ENCODE assay signal across 9 cellular contexts in the genomic region with DNA sequence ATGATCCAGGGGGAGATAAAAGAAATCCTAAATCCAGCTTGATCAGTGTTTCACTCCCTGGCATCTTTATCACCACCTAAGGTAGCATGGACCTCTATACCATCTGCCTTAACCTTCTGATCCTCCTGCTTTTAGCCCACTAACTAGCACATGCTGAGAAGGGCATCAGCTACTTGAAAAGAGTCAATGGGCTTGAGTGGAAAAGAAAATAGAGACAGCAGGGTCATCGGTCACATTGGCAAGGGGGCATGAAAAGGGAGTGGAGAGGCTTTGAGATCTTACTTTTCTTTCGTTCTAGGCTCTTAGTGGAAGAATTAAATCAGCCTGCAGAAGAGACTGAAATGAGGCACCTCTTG. TPM values are rescaled to one million over a fixed set of nuclear protein-coding genes. Genes with fewer than 3 reads are reported as not detected.
DNase-seq lines count a peak whose midpoint lies in the region; ATAC-seq, FAIRE-seq and TF ChIP-seq lines count a peak whose summit lies in the region.
"Had no signal": no experiment of that assay in that cellular context is flagged by ENCODE, and none has a peak within 500 bp of the region (broad histone marks: within the 10 kb centered on the region; RNA-seq: fewer than 3 reads in every experiment).

No MANE protein-coding gene starts in this region.

- 8% methylated on average over 2 of the region's 2 CpGs; no CpG with 5 or more reads in 1 of the 2 experiments for WGBS in H1 (ENCODE audit: extremely low coverage in 1 of 2, insufficient coverage in 1 of 2, insufficient read length in 1 of 2, insufficient replicate concordance in 2 of 2, low coverage in 1 of 2, low lambda C conversion rate in 2 of 2, missing lambda C conversion rate in 1 of 2), 2 experiments

- no peak overlapping the region for H4K91ac ChIP-seq in H1 (replicated peaks; ENCODE audit: insufficient read length, low read length)

- no peak overlapping the region for H4K5ac ChIP-seq in H1 (ENCODE audit: insufficient read length, low read depth, low read length)

- peak overlapping the region; percentile 96 for H2AFZ ChIP-seq in H1 (ENCODE audit: low read length)

- H2BK5ac ChIP-seq in H1 (ENCODE audit: low read depth, low read length), result peak overlapping the region; percentile 79; the same call in 1 of the 2 replicates

- H3K4me1 Mint-ChIP-seq in CD8-positive, alpha-beta T cell (ENCODE audit: low read depth), result peaks cover 29% of the 10 kb centered on the region

- H3K18ac ChIP-seq in H1 (ENCODE audit: extremely low read depth, low read length), result no peak overlapping the region

- intact Hi-C loops in CD8-positive, alpha-beta T cell (cut with DNase I, micrococcal nuclease), result loop anchor here (1.0 to 5.0 kb wide), 12 partner anchors 38 to 644 kb away; a partner anchor contains a TSS

- peak overlapping the region; percentile 98 for H3K27ac Mint-ChIP-seq in CD8-positive, alpha-beta T cell

- POLR2A ChIA-PET in CD8-positive, alpha-beta T cell (lab: Charles Lee), result interaction anchor here (0.9 to 1.9 kb wide), 3 partner anchors 41 to 112 kb away, joined by 3 to 13 read pairs (median 3); a partner anchor contains a TSS
- POLR2A ChIA-PET in H1 (lab: Charles Lee; ENCODE audit: partially characterized antibody), result interaction anchor here (0.6 to 2.1 kb wide), 5 partner anchors 17 to 108 kb away, joined by 3 to 7 read pairs (median 4); a partner anchor contains a TSS

- H3K27me3 Mint-ChIP-seq in CD8-positive, alpha-beta T cell (ENCODE audit: low read depth), result no peaks in the 10 kb centered on the region

- peaks cover 14% of the 10 kb centered on the region for H3K4me1 ChIP-seq in CD8-positive, alpha-beta T cell (ENCODE audit: insufficient read depth, low read length)
- H3K4me1 ChIP-seq in H1 (replicated peaks in 1 of 4; ENCODE audit: control insufficient read depth in 3 of 4, insufficient read depth in 4 of 4, low read length in 3 of 4) (peaks cover 0 to 10% (median 5%) of the 10 kb centered on the region in 4 experiments; a peak in 5 of 7 replicates), neutrophil (ENCODE audit: control insufficient read depth in 1 of 2, insufficient read depth in 1 of 2, low read depth in 1 of 2, low read length in 1 of 2) (peaks cover 15 to 16% of the 10 kb centered on the region in 2 experiments)

- FAIRE-seq in H1 (lab: Jason Lieb, UNC) (no peak), H54 (lab: Jason Lieb, UNC) (no peak)

- peak overlapping the region; percentile 99 for H3K4me3 Mint-ChIP-seq in CD8-positive, alpha-beta T cell

- peak overlapping the region in 2 of 4 experiments; percentile 48 to 81; a peak in 4 of 7 replicates for H3K9ac ChIP-seq in H1 (replicated peaks in 1 of 4; ENCODE audit: extremely low read depth in 1 of 4, low read depth in 3 of 4, low read length in 3 of 4)

- no peak for DNase-seq in CD8-positive, alpha-beta T cell
- DNase-seq in NB4 (ENCODE audit: low read depth) (no peak), H1 (ENCODE audit: low read depth in 1 of 2, low spot score in 2 of 2) (no peak), H54 (ENCODE audit: insufficient read length, low spot score) (no peak)
- DNase-seq in stimulated activated CD4-positive, alpha-beta T cell treated with anti-CD3 and anti-CD28 coated beads, Interleukin-15, amount 100 ng/mL, for 24 hours, result no peak

- CTCF ChIA-PET in CD8-positive, alpha-beta T cell (lab: Charles Lee), result interaction anchor here (4.7 kb wide), 1 partner anchor 24 kb away, joined by 15 read pairs; no protein-coding TSS in a partner anchor
- CTCF ChIA-PET in H1 (lab: Charles Lee; ENCODE audit: partially characterized antibody), result interaction anchor here (1.1 to 2.6 kb wide), 6 partner anchors 10 to 87 kb away, joined by 3 to 9 read pairs (median 6); a partner anchor contains a TSS

- no peaks in the 10 kb centered on the region; a peak in 1 of 4 replicates for H3K79me2 ChIP-seq in H1 (ENCODE audit: control insufficient read depth in 1 of 2, insufficient read depth in 2 of 2, low read length in 2 of 2)

- H3K27me3 ChIP-seq in CD8-positive, alpha-beta T cell (ENCODE audit: insufficient read depth, low read length), result no peaks in the 10 kb centered on the region
- H3K27me3 ChIP-seq in H1 (replicated peaks in 1 of 4; ENCODE audit: control insufficient read depth in 3 of 4, extremely low read depth in 1 of 4, insufficient read depth in 3 of 4, low read length in 3 of 4), result no peaks in the 10 kb centered on the region
- H3K27me3 ChIP-seq in neutrophil, result no peaks in the 10 kb centered on the region

- H3K14ac ChIP-seq in H1 (ENCODE audit: insufficient read length), result no peak overlapping the region

- H4K20me1 ChIP-seq in H1 (replicated peaks in 1 of 2; ENCODE audit: control insufficient read depth in 1 of 2, insufficient read depth in 2 of 2, low read length in 2 of 2), result no peaks in the 10 kb centered on the region

- H3K56ac ChIP-seq in H1 (replicated peaks; ENCODE audit: insufficient read length, low read depth, low read length), result no peak overlapping the region

- no peak overlapping the region for H3K4ac ChIP-seq in H1 (replicated peaks; ENCODE audit: insufficient read length, low read depth, low read length)

- peak overlapping the region; percentile 88 for H3K4me3 ChIP-seq in CD8-positive, alpha-beta T cell (ENCODE audit: low read depth, low read length)
- peak overlapping the region; percentile 97 for H3K4me3 ChIP-seq in NB4 (ENCODE audit: low read depth, low read length)
- H3K4me3 ChIP-seq in H1 (ENCODE audit: extremely low read depth in 1 of 4, insufficient read depth in 2 of 4, low read depth in 3 of 4, low read length in 4 of 4), result peak overlapping the region; percentile 86 to 99 (median 94)
- H3K4me3 ChIP-seq in neutrophil (ENCODE audit: low read depth in 1 of 2, low read length in 1 of 2), result peak overlapping the region; percentile 98 to 100

- TF ChIP-seq CTCF in CD8-positive, alpha-beta T cell (IDR thresholded peaks at IDR 0.05), result no peak
- no peak for TF ChIP-seq CTCF in NB4 (IDR thresholded peaks at IDR 0.05; ENCODE audit: low read depth, low read length)
- TF ChIP-seq CTCF in H1 (IDR thresholded peaks at IDR 0.05; ENCODE audit: control extremely low read depth in 1 of 3, insufficient read depth in 1 of 3, low read depth in 1 of 3, low read length in 3 of 3), result no peak
- no peak for TF ChIP-seq CTCF in neutrophil (IDR thresholded peaks at IDR 0.05)

- no peaks in the 10 kb centered on the region for H3K79me1 ChIP-seq in H1 (ENCODE audit: low read depth, low read length)

- H3K4me2 ChIP-seq in H1 (ENCODE audit: insufficient read depth in 1 of 2, low read depth in 2 of 2, low read length in 2 of 2), result peak overlapping the region; percentile 85 to 91

- no peak overlapping the region for H2AK5ac ChIP-seq in H1 (ENCODE audit: low read depth, low read length)

- H3K36me3 Mint-ChIP-seq in CD8-positive, alpha-beta T cell, result peaks cover 31% of the 10 kb centered on the region

- TF ChIP-seq EP300 in H1 (IDR thresholded peaks at IDR 0.05; ENCODE audit: borderline replicate concordance in 1 of 2, low read depth in 2 of 2, low read length in 2 of 2), result no peak

- no peak overlapping the region for H2BK15ac ChIP-seq in H1 (ENCODE audit: low read length)

- no peak overlapping the region for H2BK20ac ChIP-seq in H1 (ENCODE audit: low read length)

- TF ChIP-seq POLR2A in NB4 (IDR thresholded peaks at IDR 0.05; ENCODE audit: extremely low read depth, insufficient read length) (no peak), H1 (IDR thresholded peaks at IDR 0.05; ENCODE audit: control extremely low read depth in 1 of 2, low read depth in 2 of 2, low read length in 2 of 2) (no peak), H54 (IDR thresholded peaks at IDR 0.05; ENCODE audit: low read depth, low read length) (no peak)

- no peak overlapping the region for H3K23ac ChIP-seq in H1 (ENCODE audit: insufficient read length)

- H3K36me3 ChIP-seq in CD8-positive, alpha-beta T cell (ENCODE audit: insufficient read depth, low read length), result peaks cover 7% of the 10 kb centered on the region
- peaks cover 0 to 2% (median 0%) of the 10 kb centered on the region in 4 experiments; a peak in 1 of 8 replicates for H3K36me3 ChIP-seq in H1 (ENCODE audit: control insufficient read depth in 2 of 4, insufficient read depth in 4 of 4, low read length in 3 of 4)
- H3K36me3 ChIP-seq in neutrophil, result peaks cover 23% of the 10 kb centered on the region

- no peak for TF ChIP-seq RAD21 in H1 (IDR thresholded peaks at IDR 0.05 in 1 of 2, conservative IDR thresholded peaks at IDR 0.05 in 1 of 2; ENCODE audit: low read depth in 2 of 2, low read length in 2 of 2)

- no peak overlapping the region for H2BK12ac ChIP-seq in H1 (ENCODE audit: low read depth, low read length)

- no peak for ATAC-seq in CD8-positive, alpha-beta T cell
- ATAC-seq in HG03457 (IDR thresholded peaks at IDR 0.05; ENCODE audit: unreplicated experiment) (no peak), GM19324 (IDR thresholded peaks at IDR 0.05; ENCODE audit: low FRiP score, unreplicated experiment) (no peak)

- peaks cover 9% of the 10 kb centered on the region; the same call in 1 of the 2 replicates for H3K23me2 ChIP-seq in H1 (ENCODE audit: low read depth, low read length)

- H4K8ac ChIP-seq in H1 (ENCODE audit: extremely low read depth, insufficient read depth, low read length), result no peak overlapping the region

- no peaks in the 10 kb centered on the region for H3K9me3 ChIP-seq in CD8-positive, alpha-beta T cell (ENCODE audit: low read length)
- H3K9me3 ChIP-seq in H1 (ENCODE audit: insufficient read depth in 2 of 2, low read depth in 1 of 2, low read length in 1 of 2) (no peaks in the 10 kb centered on the region), neutrophil (no peaks in the 10 kb centered on the region)

- peak overlapping the region; percentile 69 for H3K27ac ChIP-seq in CD8-positive, alpha-beta T cell (ENCODE audit: low read depth, low read length)
- H3K27ac ChIP-seq in H1 (ENCODE audit: low read depth, low read length) (no peak overlapping the region), neutrophil (peak overlapping the region; percentile 80)

- H2BK120ac ChIP-seq in H1 (replicated peaks; ENCODE audit: low read depth, low read length), result no peak overlapping the region

- H3K9me3 Mint-ChIP-seq in CD8-positive, alpha-beta T cell, result no peaks in the 10 kb centered on the region

RNA-seq across cellular contexts. Expression of a gene that starts 0.2 kb away (rescaled TPM):
- 10 to 100 TPM in 1 of 2 experiments, 1 to 10 TPM in 1; 9.6 to 11.0 TPM for total RNA-seq in CD8-positive, alpha-beta T cell
- total RNA-seq in H1 (2021; fragmentation: NEBNext Ultra II Directional; extraction: Animal tissue kit (Norgen Biotek cat#: 25700)), result 10.7 and 11.2 TPM in 2 replicates
- 21.8 and 23.7 TPM in 2 replicates for polyA plus RNA-seq in H1 (2011; rRNA removed)
- polyA plus RNA-seq in H1 (2011; cell fraction: cytosol; rRNA removed), result 29.4 TPM
- polyA plus RNA-seq in H1 (2011; cell fraction: nucleus; rRNA removed), result 40.8 TPM
- polyA plus RNA-seq in H1 (2012, experiment 1 of 2), result 11.4 to 14.9 TPM (median 14.1 TPM) in 4 replicates
- polyA plus RNA-seq in H1 (2012, experiment 2 of 2), result 15.7 TPM
- 8.8 TPM for polyA plus RNA-seq in H1 (2013, experiment 1 of 2)
- polyA plus RNA-seq in H1 (2013, experiment 2 of 2), result 7.9 TPM
- polyA minus RNA-seq in H1 (2011; rRNA and poly(A)+ RNA removed), result 15.7 and 27.7 TPM in 2 replicates
- 11.6 TPM for polyA minus RNA-seq in H1 (2011; cell fraction: cytosol; rRNA and poly(A)+ RNA removed)
- polyA minus RNA-seq in H1 (2011; cell fraction: nucleus; rRNA and poly(A)+ RNA removed), result 13.3 TPM

RNA-seq across cellular contexts. Expression of a gene that starts 0.6 kb away (rescaled TPM):
- total RNA-seq in CD8-positive, alpha-beta T cell, result 10 to 100 TPM; 11.2 to 11.9 TPM
- total RNA-seq in H1 (2021; fragmentation: NEBNext Ultra II Directional; extraction: Animal tissue kit (Norgen Biotek cat#: 25700)), result 39.5 and 43.8 TPM in 2 replicates
- 45.4 and 47.2 TPM in 2 replicates for polyA plus RNA-seq in H1 (2011; rRNA removed)
- polyA plus RNA-seq in H1 (2011; cell fraction: cytosol; rRNA removed), result 58.5 TPM
- polyA plus RNA-seq in H1 (2011; cell fraction: nucleus; rRNA removed), result 40.6 TPM
- polyA plus RNA-seq in H1 (2012, experiment 1 of 2), result 46.9 to 61.4 TPM (median 54.1 TPM) in 4 replicates
- polyA plus RNA-seq in H1 (2012, experiment 2 of 2), result 25.1 TPM
- polyA plus RNA-seq in H1 (2013, experiment 1 of 2), result 57.1 TPM
- polyA plus RNA-seq in H1 (2013, experiment 2 of 2), result 51.5 TPM
- polyA minus RNA-seq in H1 (2011; rRNA and poly(A)+ RNA removed), result 26.1 and 28.2 TPM in 2 replicates
- polyA minus RNA-seq in H1 (2011; cell fraction: cytosol; rRNA and poly(A)+ RNA removed), result 26.9 TPM
- 10.4 TPM for polyA minus RNA-seq in H1 (2011; cell fraction: nucleus; rRNA and poly(A)+ RNA removed)

RNA-seq across cellular contexts. Expression of a gene that starts 21.9 kb away (rescaled TPM):
- total RNA-seq in CD8-positive, alpha-beta T cell, result not detected
- total RNA-seq in H1 (2021; fragmentation: NEBNext Ultra II Directional; extraction: Animal tissue kit (Norgen Biotek cat#: 25700)), result not detected in 2 replicates
- not detected in 2 replicates for polyA plus RNA-seq in H1 (2011; rRNA removed)
- polyA plus RNA-seq in H1 (2011; cell fraction: cytosol; rRNA removed), result not detected
- not detected for polyA plus RNA-seq in H1 (2011; cell fraction: nucleus; rRNA removed)
- polyA plus RNA-seq in H1 (2012, experiment 1 of 2), result not detected in 4 replicates
- not detected for polyA plus RNA-seq in H1 (2012, experiment 2 of 2)
- not detected for polyA plus RNA-seq in H1 (2013, experiment 1 of 2)
- not detected for polyA plus RNA-seq in H1 (2013, experiment 2 of 2)
- not detected in 2 replicates for polyA minus RNA-seq in H1 (2011; rRNA and poly(A)+ RNA removed)
- not detected for polyA minus RNA-seq in H1 (2011; cell fraction: cytosol; rRNA and poly(A)+ RNA removed)
- polyA minus RNA-seq in H1 (2011; cell fraction: nucleus; rRNA and poly(A)+ RNA removed), result not detected
- total RNA-seq: subcutaneous adipose tissue had no signal

RNA-seq across cellular contexts. Expression of a gene that starts 36.9 kb away (rescaled TPM):
- total RNA-seq in CD8-positive, alpha-beta T cell, result 1 to 10 TPM; 1.0 to 1.1 TPM
- 0.56 and 0.57 TPM in 2 replicates for total RNA-seq in H1 (2021; fragmentation: NEBNext Ultra II Directional; extraction: Animal tissue kit (Norgen Biotek cat#: 25700))
- polyA plus RNA-seq in H1 (2011; rRNA removed), result 0.06 and 0.19 TPM in 2 replicates
- polyA plus RNA-seq in H1 (2011; cell fraction: cytosol; rRNA removed), result 0.09 TPM
- polyA plus RNA-seq in H1 (2011; cell fraction: nucleus; rRNA removed), result 0.19 TPM
- 0.75 to 1.7 TPM (median 1.1 TPM) in 4 replicates for polyA plus RNA-seq in H1 (2012, experiment 1 of 2)
- polyA plus RNA-seq in H1 (2012, experiment 2 of 2), result 0.87 TPM
- 0.20 TPM for polyA plus RNA-seq in H1 (2013, experiment 1 of 2)
- polyA plus RNA-seq in H1 (2013, experiment 2 of 2), result 0.24 TPM
- polyA minus RNA-seq in H1 (2011; rRNA and poly(A)+ RNA removed), result 0.13 TPM in 1 of 2 replicates, not detected in the other
- not detected for polyA minus RNA-seq in H1 (2011; cell fraction: cytosol; rRNA and poly(A)+ RNA removed)
- 0.80 TPM for polyA minus RNA-seq in H1 (2011; cell fraction: nucleus; rRNA and poly(A)+ RNA removed)

RNA-seq across cellular contexts. Expression of a gene that starts 37.2 kb away (rescaled TPM):
- total RNA-seq in CD8-positive, alpha-beta T cell, result under 1 TPM; 0.14 to 0.54 TPM
- total RNA-seq in H1 (2021; fragmentation: NEBNext Ultra II Directional; extraction: Animal tissue kit (Norgen Biotek cat#: 25700)), result 117 TPM in 2 replicates
- 155 and 266 TPM in 2 replicates for polyA plus RNA-seq in H1 (2011; rRNA removed)
- 84.0 TPM for polyA plus RNA-seq in H1 (2011; cell fraction: cytosol; rRNA removed)
- 163 TPM for polyA plus RNA-seq in H1 (2011; cell fraction: nucleus; rRNA removed)
- 64.9 to 131 TPM (median 112 TPM) in 4 replicates for polyA plus RNA-seq in H1 (2012, experiment 1 of 2)
- polyA plus RNA-seq in H1 (2012, experiment 2 of 2), result 126 TPM
- 164 TPM for polyA plus RNA-seq in H1 (2013, experiment 1 of 2)
- 165 TPM for polyA plus RNA-seq in H1 (2013, experiment 2 of 2)
- polyA minus RNA-seq in H1 (2011; rRNA and poly(A)+ RNA removed), result 85.9 and 106 TPM in 2 replicates
- 91.7 TPM for polyA minus RNA-seq in H1 (2011; cell fraction: cytosol; rRNA and poly(A)+ RNA removed)
- 80.2 TPM for polyA minus RNA-seq in H1 (2011; cell fraction: nucleus; rRNA and poly(A)+ RNA removed)
